In genomic region chr22:49599039-49599438, GRCh38 we compare ENCODE assay signal across 23 cellular contexts.
A peak's percentile ranks its signal among the peaks of the same experiment; 100 is the strongest.
DNase-seq lines count a peak whose midpoint lies in the region; ATAC-seq and TF ChIP-seq lines count a peak whose summit lies in the region.
"Had no signal": no experiment of that assay in that cellular context is flagged by ENCODE, and none has a peak within 500 bp of the region (broad histone marks: within the 10 kb centered on the region; RNA-seq: fewer than 3 reads in every experiment).

No MANE protein-coding gene starts in this region.

- TF ChIP-seq POLR2A in NB4 (IDR thresholded peaks at IDR 0.05; ENCODE audit: extremely low read depth, insufficient read length) = no peak
- no peak for TF ChIP-seq POLR2A in spleen (IDR thresholded peaks at IDR 0.05)

- H3K27me3 ChIP-seq in spleen (replicated peaks in 1 of 7) (no peaks in the 10 kb centered on the region), Karpas-422 (ENCODE audit: low read length) (no peaks in the 10 kb centered on the region)
- H3K27me3 ChIP-seq: BE2C, MG63 had no signal

- H3K4me3 Mint-ChIP-seq in activated naive CD8-positive, alpha-beta T cell treated with anti-CD3 and anti-CD28 coated beads for 36 hours = no peak overlapping the region
- H3K4me3 Mint-ChIP-seq in activated naive CD8-positive, alpha-beta T cell treated with anti-CD3 and anti-CD28 coated beads, Interleukin-2, amount 50 U/mL, for 24 hours = no peak overlapping the region
- H3K4me3 Mint-ChIP-seq in activated B cell treated with CpG ODN at 0.5 μM for 24 hours = no peak overlapping the region
- H3K4me3 Mint-ChIP-seq: CD4-positive, alpha-beta T cell; GM23338 had no signal

- TF ChIP-seq CTCF in NB4 (IDR thresholded peaks at IDR 0.05; ENCODE audit: low read depth, low read length) (no peak), activated B cell treated with CpG ODN at 0.5 μM for 24 hours (IDR thresholded peaks at IDR 0.05) (no peak), spleen (IDR thresholded peaks at IDR 0.05 in 8 of 11, conservative IDR thresholded peaks at IDR 0.05 in 3 of 11) (no peak)

- peaks cover 0 to 7% (median 4%) of the 10 kb centered on the region in 8 donors for H3K9me3 ChIP-seq in spleen
- H3K9me3 ChIP-seq in Karpas-422 (ENCODE audit: low read length) = no peaks in the 10 kb centered on the region
- H3K9me3 ChIP-seq: BE2C, MG63 had no signal

- no peak for ATAC-seq in activated naive CD8-positive, alpha-beta T cell treated with anti-CD3 and anti-CD28 coated beads, Interleukin-2, amount 50 U/mL, for 24 hours
- no peak for ATAC-seq in activated B cell treated with CpG ODN at 0.5 μM for 24 hours (ENCODE audit: low read depth)
- ATAC-seq: GM23338, HCT116 had no signal

- H3K27ac ChIP-seq in spleen (no peak overlapping the region), Karpas-422 (ENCODE audit: low read length) (no peak overlapping the region)
- H3K27ac ChIP-seq: HL-60 had no signal

- H2AFZ ChIP-seq in Karpas-422 (ENCODE audit: low read length) = no peak overlapping the region
- H2AFZ ChIP-seq: GM23338 had no signal

- no peak overlapping the region for H3K4me2 ChIP-seq in Karpas-422 (ENCODE audit: low read depth, low read length, poor library complexity, severe bottlenecking)
- H3K4me2 ChIP-seq: GM23338, SK-N-SH had no signal

- 66 to 88% (median 85%) methylated on average over 16 of the region's 16 CpGs for WGBS in spleen, 5 donors

- H3K9ac ChIP-seq in Karpas-422 (ENCODE audit: low read length) = no peak overlapping the region
- H3K9ac ChIP-seq: SK-N-SH had no signal

- H3K4me1 ChIP-seq in spleen (peaks cover 0 to 23% (median 3%) of the 10 kb centered on the region in 6 donors), Karpas-422 (ENCODE audit: low read length) (no peaks in the 10 kb centered on the region)
- H3K4me1 ChIP-seq: BE2C had no signal

- 0 out of 2 replicates have a peak, but pooled peaks cover 4% of the 10 kb centered on the region for H4K20me1 ChIP-seq in Karpas-422 (ENCODE audit: insufficient read depth, low read depth, low read length)

- CTCF ChIA-PET in activated B cell treated with CpG ODN at 0.5 μM for 24 hours (lab: Charles Lee) = no interaction called here

- DNase-seq in activated naive CD8-positive, alpha-beta T cell treated with anti-CD3 and anti-CD28 coated beads for 36 hours = no peak
- DNase-seq in activated naive CD8-positive, alpha-beta T cell treated with anti-CD3 and anti-CD28 coated beads, Interleukin-2, amount 50 U/mL, for 24 hours = no peak
- DNase-seq in NB4 (ENCODE audit: low read depth) (peak; percentile 54), activated B cell treated with CpG ODN at 0.5 μM for 24 hours (peak; percentile 4), spleen (peak; percentile 71), epidermal melanocyte (ENCODE audit: insufficient read length, low spot score) (no peak), Karpas-422 (no peak), COR-L47 (lab: John Stamatoyannopoulos, UW) (no peak)
- DNase-seq: BE2C, Calu3, GF-D8, IMR-90, Kasumi-1, MG63, NCI-H1694 treated with DMSO at 0.1 percent for 48 hours, NCI-H2227 treated with DMSO at 0.1 percent for 48 hours, NCI-H510A treated with DMSO at 0.1 percent for 48 hours, NCI-H774, SK-N-SH had no signal

- no peaks in the 10 kb centered on the region for H3K9me2 ChIP-seq in Karpas-422 (replicated peaks; ENCODE audit: insufficient read depth, low read length)
- H3K9me2 ChIP-seq: SK-N-SH had no signal

- POLR2A ChIA-PET in activated B cell treated with CpG ODN at 0.5 μM for 24 hours (lab: Charles Lee) = no interaction called here

- peaks cover 2% of the 10 kb centered on the region for H3K4me1 Mint-ChIP-seq in activated naive CD8-positive, alpha-beta T cell treated with anti-CD3 and anti-CD28 coated beads for 36 hours
- H3K4me1 Mint-ChIP-seq in activated naive CD8-positive, alpha-beta T cell treated with anti-CD3 and anti-CD28 coated beads, Interleukin-2, amount 50 U/mL, for 24 hours = peaks cover 2% of the 10 kb centered on the region
- no peaks in the 10 kb centered on the region for H3K4me1 Mint-ChIP-seq in activated B cell treated with CpG ODN at 0.5 μM for 24 hours
- H3K4me1 Mint-ChIP-seq: GM23338 had no signal

- H3K36me3 ChIP-seq in spleen (peaks cover 0 to 73% (median 2%) of the 10 kb centered on the region in 6 donors), Karpas-422 (ENCODE audit: insufficient read depth, low read length) (peaks cover 43% of the 10 kb centered on the region)
- H3K36me3 ChIP-seq: BE2C, MG63 had no signal

- peak overlapping the region; percentile 12 for H3K27ac Mint-ChIP-seq in activated naive CD8-positive, alpha-beta T cell treated with anti-CD3 and anti-CD28 coated beads for 36 hours
- no peak overlapping the region for H3K27ac Mint-ChIP-seq in activated naive CD8-positive, alpha-beta T cell treated with anti-CD3 and anti-CD28 coated beads, Interleukin-2, amount 50 U/mL, for 24 hours
- H3K27ac Mint-ChIP-seq in activated B cell treated with CpG ODN at 0.5 μM for 24 hours = no peak overlapping the region
- H3K27ac Mint-ChIP-seq: CD4-positive, alpha-beta T cell; GM23338 had no signal

- peaks cover 12% of the 10 kb centered on the region for H3K36me3 Mint-ChIP-seq in activated naive CD8-positive, alpha-beta T cell treated with anti-CD3 and anti-CD28 coated beads for 36 hours
- peaks cover 9% of the 10 kb centered on the region for H3K36me3 Mint-ChIP-seq in activated naive CD8-positive, alpha-beta T cell treated with anti-CD3 and anti-CD28 coated beads, Interleukin-2, amount 50 U/mL, for 24 hours (ENCODE audit: low read depth)
- peaks cover 13% of the 10 kb centered on the region for H3K36me3 Mint-ChIP-seq in activated B cell treated with CpG ODN at 0.5 μM for 24 hours (ENCODE audit: low read depth)

- H3K27me3 Mint-ChIP-seq in activated naive CD8-positive, alpha-beta T cell treated with anti-CD3 and anti-CD28 coated beads for 36 hours = no peaks in the 10 kb centered on the region
- H3K27me3 Mint-ChIP-seq in activated naive CD8-positive, alpha-beta T cell treated with anti-CD3 and anti-CD28 coated beads, Interleukin-2, amount 50 U/mL, for 24 hours = no peaks in the 10 kb centered on the region
- H3K27me3 Mint-ChIP-seq in activated B cell treated with CpG ODN at 0.5 μM for 24 hours = no peaks in the 10 kb centered on the region
- H3K27me3 Mint-ChIP-seq: CD4-positive, alpha-beta T cell had no signal

- no peak overlapping the region for H3K4me3 ChIP-seq in NB4 (ENCODE audit: low read depth, low read length)
- H3K4me3 ChIP-seq in spleen = no peak overlapping the region
- H3K4me3 ChIP-seq in Karpas-422 (ENCODE audit: low read length) = no peak overlapping the region
- H3K4me3 ChIP-seq: GM23338, MG63 had no signal

- intact Hi-C loops in activated B cell treated with CpG ODN at 0.5 μM for 24 hours (cut with micrococcal nuclease) = no loop called here
- intact Hi-C loops in spleen (cut with DNase I; ENCODE audit: low total_unique reads) = no loop called here

- peaks cover 94% of the 10 kb centered on the region for H3K79me2 ChIP-seq in Karpas-422 (ENCODE audit: low read length)

- peaks cover 3% of the 10 kb centered on the region for H3K9me3 Mint-ChIP-seq in activated naive CD8-positive, alpha-beta T cell treated with anti-CD3 and anti-CD28 coated beads for 36 hours
- no peaks in the 10 kb centered on the region for H3K9me3 Mint-ChIP-seq in activated naive CD8-positive, alpha-beta T cell treated with anti-CD3 and anti-CD28 coated beads, Interleukin-2, amount 50 U/mL, for 24 hours
- peaks cover 6% of the 10 kb centered on the region for H3K9me3 Mint-ChIP-seq in activated B cell treated with CpG ODN at 0.5 μM for 24 hours
- H3K9me3 Mint-ChIP-seq: CD4-positive, alpha-beta T cell had no signal

Comparison
In these comparisons a context has a peak if more than half of its experiments do, and no peak if none do; other contexts are left out.
1. DNase-seq: peak in NB4 (single experiment), activated B cell treated with CpG ODN at 0.5 μM for 24 hours (single experiment) and spleen (single experiment); none in activated naive CD8-positive, alpha-beta T cell treated with anti-CD3 and anti-CD28 coated beads for 36 hours (single experiment), activated naive CD8-positive, alpha-beta T cell treated with anti-CD3 and anti-CD28 coated beads, Interleukin-2, amount 50 U/mL, for 24 hours (single experiment), epidermal melanocyte (single experiment), Karpas-422 (single experiment) and COR-L47 (single experiment).